Comparison of ENCODE assay signal across 22 cellular contexts in the genomic region with DNA sequence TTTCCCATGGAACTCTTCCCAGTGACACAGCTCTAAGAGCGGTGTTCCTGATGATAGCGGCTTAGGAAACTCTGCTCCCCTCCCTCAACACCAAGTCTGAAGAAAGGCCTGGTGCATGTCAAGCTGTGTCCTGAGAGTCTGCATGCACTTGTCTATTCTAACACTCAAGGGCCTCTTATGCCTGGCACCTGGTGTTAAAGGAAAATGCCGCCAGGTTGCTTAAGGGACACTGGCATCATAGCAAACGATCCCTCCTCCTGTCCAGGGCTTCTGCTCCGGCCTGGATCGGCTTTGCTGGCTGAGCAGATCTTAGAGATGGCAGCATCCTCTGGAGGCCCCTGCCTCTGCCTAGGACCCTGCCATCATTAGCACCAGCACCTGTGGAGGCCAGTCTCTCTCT.
DNase-seq lines count a peak whose midpoint lies in the region; ATAC-seq and TF ChIP-seq lines count a peak whose summit lies in the region.
"Had no signal": no experiment of that assay in that cellular context is flagged by ENCODE, and none has a peak within 500 bp of the region (broad histone marks: within the 10 kb centered on the region; RNA-seq: fewer than 3 reads in every experiment).

No MANE protein-coding gene starts in this region.

- no peak for ATAC-seq in Right ventricle myocardium inferior
- no peak for ATAC-seq in activated CD4-positive, alpha-beta T cell treated with anti-CD3 and anti-CD28 coated beads for 36 hours
- ATAC-seq: mucosa of descending colon had no signal

- no peaks in the 10 kb centered on the region for H3K9me3 ChIP-seq in sigmoid colon
- H3K9me3 ChIP-seq: BE2C, mucosa of descending colon, SK-N-SH had no signal

- no peak for TF ChIP-seq POLR2A in sigmoid colon (IDR thresholded peaks at IDR 0.05)

- DNase-seq in Right ventricle myocardium inferior (ENCODE audit: missing footprints) = peak; percentile 39
- DNase-seq in cardiac septum (ENCODE audit: low spot score) = no peak
- DNase-seq in NCI-H2029 treated with DMSO at 0.1 percent for 48 hours (lab: John Stamatoyannopoulos, UW) = peak; percentile 50
- peak; percentile 67 for DNase-seq in cerebellar cortex (ENCODE audit: low spot score)
- no peak for DNase-seq in sigmoid colon
- DNase-seq in NOMO-1 treated with DMSO at 0.1 percent for 48 hours (lab: John Stamatoyannopoulos, UW; ENCODE audit: unreplicated experiment) = no peak
- no peak for DNase-seq in activated CD4-positive, alpha-beta T cell treated with anti-CD3 and anti-CD28 coated beads for 36 hours
- DNase-seq: activated CD4-positive, alpha-beta T cell treated with anti-CD3 and anti-CD28 coated beads for 1 hour; activated effector memory CD4-positive, alpha-beta T cell treated with Interleukin-2 at 50 U/mL for 16 hours; activated naive CD8-positive, alpha-beta T cell treated with anti-CD3 and anti-CD28 coated beads, Interleukin-2, amount 10 ng/mL, durations not matched to agents 7 days and 5 days; activated T-cell treated with anti-CD3 and anti-CD28 coated beads for 4 hours; BE2C; cerebellar nuclear complex; H7; mucosa of descending colon; SK-N-SH; small intestine; stimulated activated CD8-positive, alpha-beta memory T cell treated with anti-CD3 and anti-CD28 coated beads, Interleukin-4, amount 100 ng/mL, for 48 hours; T-helper 2 cell had no signal

- CTCF ChIA-PET in activated CD4-positive, alpha-beta T cell treated with anti-CD3 and anti-CD28 coated beads for 36 hours (lab: Charles Lee) = interaction anchor here (0.6 kb wide), 1 partner anchor 395 kb away, joined by 3 read pairs; no protein-coding TSS in a partner anchor

- H3K9me3 Mint-ChIP-seq in activated CD4-positive, alpha-beta T cell treated with anti-CD3 and anti-CD28 coated beads for 36 hours (ENCODE audit: low read depth) = no peaks in the 10 kb centered on the region
- H3K9me3 Mint-ChIP-seq: activated naive CD8-positive, alpha-beta T cell treated with anti-CD3 and anti-CD28 coated beads, Interleukin-2, amount 10 ng/mL, durations not matched to agents 7 days and 5 days; IgD-negative memory B cell; natural killer cell treated with Interleukin-12 subunit alpha and Interleukin-12 subunit beta and Interleukin-15 and Interleukin-18, amount 100 ng/mL, for 72 hours had no signal

- H3K4me3 Mint-ChIP-seq in activated CD4-positive, alpha-beta T cell treated with anti-CD3 and anti-CD28 coated beads for 36 hours = no peak overlapping the region
- H3K4me3 Mint-ChIP-seq: activated naive CD8-positive, alpha-beta T cell treated with anti-CD3 and anti-CD28 coated beads, Interleukin-2, amount 10 ng/mL, durations not matched to agents 7 days and 5 days; IgD-negative memory B cell; natural killer cell treated with Interleukin-12 subunit alpha and Interleukin-12 subunit beta and Interleukin-15 and Interleukin-18, amount 100 ng/mL, for 72 hours had no signal

- POLR2A ChIA-PET in activated CD4-positive, alpha-beta T cell treated with anti-CD3 and anti-CD28 coated beads for 36 hours (lab: Charles Lee) = no interaction called here

- peaks cover 5% of the 10 kb centered on the region for H3K4me1 Mint-ChIP-seq in activated CD4-positive, alpha-beta T cell treated with anti-CD3 and anti-CD28 coated beads for 36 hours
- H3K4me1 Mint-ChIP-seq: IgD-negative memory B cell had no signal

- H3K27ac ChIP-seq in temporal lobe (ENCODE audit: low read depth, low read length) = peak overlapping the region; percentile 97
- H3K27ac ChIP-seq in sigmoid colon = no peak overlapping the region

- no peak overlapping the region for H3K27ac Mint-ChIP-seq in activated CD4-positive, alpha-beta T cell treated with anti-CD3 and anti-CD28 coated beads for 36 hours
- H3K27ac Mint-ChIP-seq: activated naive CD8-positive, alpha-beta T cell treated with anti-CD3 and anti-CD28 coated beads, Interleukin-2, amount 10 ng/mL, durations not matched to agents 7 days and 5 days; IgD-negative memory B cell; natural killer cell treated with Interleukin-12 subunit alpha and Interleukin-12 subunit beta and Interleukin-15 and Interleukin-18, amount 100 ng/mL, for 72 hours had no signal

- peaks cover 0 to 2% (median 0%) of the 10 kb centered on the region in 3 donors for H3K27me3 ChIP-seq in sigmoid colon
- H3K27me3 ChIP-seq: BE2C had no signal

- peaks cover 8% of the 10 kb centered on the region for H3K27me3 Mint-ChIP-seq in activated CD4-positive, alpha-beta T cell treated with anti-CD3 and anti-CD28 coated beads for 36 hours

- no peak for TF ChIP-seq EP300 in sigmoid colon (IDR thresholded peaks at IDR 0.05)

- no peak for TF ChIP-seq CTCF in sigmoid colon (IDR thresholded peaks at IDR 0.05)

- intact Hi-C loops in Right ventricle myocardium inferior (cut with DNase I) = no loop called here
- intact Hi-C loops in cardiac septum (cut with DNase I) = loop anchor here (10.0 kb wide), 1 partner anchor 147 kb away; no protein-coding TSS in a partner anchor
- intact Hi-C loops in sigmoid colon (cut with DNase I) = no loop called here
- intact Hi-C loops in activated CD4-positive, alpha-beta T cell treated with anti-CD3 and anti-CD28 coated beads for 36 hours (cut with DNase I, micrococcal nuclease) = loop anchor here in 1 of 2 experiments (1.0 kb wide), 1 partner anchor 35 kb away; no protein-coding TSS in a partner anchor

- H3K4me3 ChIP-seq in sigmoid colon = no peak overlapping the region
- H3K4me3 ChIP-seq: mucosa of descending colon had no signal

- 90 to 91% methylated on average over 6 of the region's 6 CpGs for WGBS in sigmoid colon, 2 donors

- no peaks in the 10 kb centered on the region for H3K4me1 ChIP-seq in sigmoid colon
- H3K4me1 ChIP-seq: BE2C had no signal

- H3K36me3 Mint-ChIP-seq in activated CD4-positive, alpha-beta T cell treated with anti-CD3 and anti-CD28 coated beads for 36 hours (ENCODE audit: low read depth) = no peaks in the 10 kb centered on the region
- H3K36me3 Mint-ChIP-seq: activated naive CD8-positive, alpha-beta T cell treated with anti-CD3 and anti-CD28 coated beads, Interleukin-2, amount 10 ng/mL, durations not matched to agents 7 days and 5 days; IgD-negative memory B cell; natural killer cell treated with Interleukin-12 subunit alpha and Interleukin-12 subunit beta and Interleukin-15 and Interleukin-18, amount 100 ng/mL, for 72 hours had no signal

- H3K36me3 ChIP-seq in sigmoid colon = no peaks in the 10 kb centered on the region
- H3K36me3 ChIP-seq: BE2C had no signal

Comparison
In these comparisons a context has a peak if more than half of its experiments do, and no peak if none do; other contexts are left out.
1. DNase-seq: peak in Right ventricle myocardium inferior (single experiment), NCI-H2029 treated with DMSO at 0.1 percent for 48 hours (single experiment) and cerebellar cortex (single experiment); none in cardiac septum (single experiment), sigmoid colon (single experiment), NOMO-1 treated with DMSO at 0.1 percent for 48 hours (single experiment) and activated CD4-positive, alpha-beta T cell treated with anti-CD3 and anti-CD28 coated beads for 36 hours (single experiment).